ENCODE assay signal across 9 cellular contexts in the genomic region with DNA sequence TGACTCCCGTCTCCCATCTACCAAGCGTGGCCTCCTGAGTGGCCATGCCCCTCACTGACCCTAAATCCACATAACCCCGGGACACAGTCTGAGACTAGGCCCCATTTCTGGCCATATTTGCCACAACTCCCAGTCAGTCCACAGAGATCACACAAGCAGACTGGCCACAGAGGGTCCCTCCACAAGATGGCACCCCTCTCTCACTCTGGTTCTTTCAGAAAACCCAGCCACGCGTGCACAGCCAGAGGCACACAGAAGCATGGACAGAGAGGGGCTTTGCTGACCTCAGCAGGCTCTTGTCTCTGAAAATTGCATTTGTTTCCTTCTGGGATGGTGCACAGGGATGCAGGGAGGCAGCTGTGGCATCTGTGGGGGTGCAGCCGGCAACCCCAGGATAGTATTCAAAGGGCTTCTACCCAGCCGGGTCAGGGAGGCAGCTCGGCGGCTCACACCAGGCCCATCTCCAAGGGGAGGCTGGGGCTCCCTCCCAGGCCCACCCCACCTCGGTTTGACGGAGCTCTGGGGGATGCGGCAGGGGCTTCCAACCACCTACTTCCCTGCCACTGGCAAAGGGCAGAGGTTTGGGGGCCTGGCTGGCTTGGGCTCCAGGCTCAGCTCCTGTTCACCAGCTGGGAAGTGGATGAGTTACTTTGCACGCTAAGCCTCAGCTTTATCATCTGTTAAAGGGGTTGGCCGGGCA. TPM values are rescaled to one million over a fixed set of nuclear protein-coding genes. Genes with fewer than 3 reads are reported as not detected.
DNase-seq lines count a peak whose midpoint lies in the region; ATAC-seq and TF ChIP-seq lines count a peak whose summit lies in the region.
"Had no signal": no experiment of that assay in that cellular context is flagged by ENCODE, and none has a peak within 500 bp of the region (broad histone marks: within the 10 kb centered on the region; RNA-seq: fewer than 3 reads in every experiment).

No MANE protein-coding gene starts in this region.

- H3K4me3 ChIP-seq in heart left ventricle (no peak overlapping the region), vagina (no peak overlapping the region)

- no peaks in the 10 kb centered on the region for H3K27me3 Mint-ChIP-seq in activated CD8-positive, alpha-beta T cell treated with anti-CD3 and anti-CD28 coated beads for 36 hours

- H3K9me3 ChIP-seq in heart left ventricle, result no peaks in the 10 kb centered on the region
- no peaks in the 10 kb centered on the region for H3K9me3 ChIP-seq in vagina

- no peak overlapping the region for H3K4me3 Mint-ChIP-seq in activated CD8-positive, alpha-beta T cell treated with anti-CD3 and anti-CD28 coated beads for 36 hours

- H3K9me3 Mint-ChIP-seq in activated CD8-positive, alpha-beta T cell treated with anti-CD3 and anti-CD28 coated beads for 36 hours, result no peaks in the 10 kb centered on the region

- H3K36me3 ChIP-seq in heart left ventricle (peaks cover 0 to 8% (median 0%) of the 10 kb centered on the region in 9 donors), vagina (no peaks in the 10 kb centered on the region)

- no peak overlapping the region for H3K27ac Mint-ChIP-seq in activated CD8-positive, alpha-beta T cell treated with anti-CD3 and anti-CD28 coated beads for 36 hours

- H3K27me3 ChIP-seq in heart left ventricle, result no peaks in the 10 kb centered on the region
- H3K27me3 ChIP-seq in vagina, result no peaks in the 10 kb centered on the region

- WGBS in heart left ventricle, 4 donors, result 70 to 77% (median 73%) methylated on average over 10 to 14 of the region's 14 CpGs

- POLR2A ChIA-PET in activated CD8-positive, alpha-beta T cell treated with anti-CD3 and anti-CD28 coated beads for 36 hours (lab: Charles Lee), result no interaction called here

- ATAC-seq in activated CD8-positive, alpha-beta T cell treated with anti-CD3 and anti-CD28 coated beads for 36 hours, result peak; percentile 34
- ATAC-seq in heart left ventricle, result peak in 3 of 4 donors; percentile 68 to 82 (median 74)

- H3K4me1 ChIP-seq in heart left ventricle (no peaks in the 10 kb centered on the region), vagina (no peaks in the 10 kb centered on the region)

- no peaks in the 10 kb centered on the region for H3K4me1 Mint-ChIP-seq in activated CD8-positive, alpha-beta T cell treated with anti-CD3 and anti-CD28 coated beads for 36 hours (ENCODE audit: low read depth)

- DNase-seq in DMS153 (lab: John Stamatoyannopoulos, UW) (peak; percentile 3), DMS153 treated with DMSO at 0.1 percent for 48 hours (lab: John Stamatoyannopoulos, UW; ENCODE audit: unreplicated experiment) (no peak), HT1080 (ENCODE audit: low read depth) (peak; percentile 11), heart left ventricle (peak in 2 of 5 donors; percentile 49 to 54), renal cortical epithelial cell (ENCODE audit: low read depth) (peak; percentile 19), vagina (ENCODE audit: extremely low spot score in 2 of 2) (no peak), mesenteric fat pad (ENCODE audit: low spot score) (no peak)
- DNase-seq in activated CD8-positive, alpha-beta T cell treated with anti-CD3 and anti-CD28 coated beads for 36 hours, result peak; percentile 42

- TF ChIP-seq CTCF in activated CD8-positive, alpha-beta T cell treated with anti-CD3 and anti-CD28 coated beads for 36 hours (IDR thresholded peaks at IDR 0.05), result peak; percentile 13
- peak; percentile 32 to 67 (median 56) for TF ChIP-seq CTCF in heart left ventricle (IDR thresholded peaks at IDR 0.05)
- TF ChIP-seq CTCF in vagina (IDR thresholded peaks at IDR 0.05), result peak in 1 of 3 experiments; percentile 53

- no peak for TF ChIP-seq POLR2A in heart left ventricle (IDR thresholded peaks at IDR 0.05)
- no peak for TF ChIP-seq POLR2A in vagina (IDR thresholded peaks at IDR 0.05)

- no peaks in the 10 kb centered on the region for H3K36me3 Mint-ChIP-seq in activated CD8-positive, alpha-beta T cell treated with anti-CD3 and anti-CD28 coated beads for 36 hours (ENCODE audit: low read depth)

- intact Hi-C loops in activated CD8-positive, alpha-beta T cell treated with anti-CD3 and anti-CD28 coated beads for 36 hours (cut with micrococcal nuclease), result no loop called here
- intact Hi-C loops in heart left ventricle (cut with DNase I) (loop anchor here in 4 of 10 donors (5.0 kb wide), 4 partner anchors 143 to 538 kb away; no protein-coding TSS in a partner anchor), vagina (cut with DNase I) (no loop called here)

- H3K27ac ChIP-seq in heart left ventricle (no peak overlapping the region), vagina (no peak overlapping the region)
- H3K27ac ChIP-seq: 22Rv1 had no signal

- CTCF ChIA-PET in activated CD8-positive, alpha-beta T cell treated with anti-CD3 and anti-CD28 coated beads for 36 hours (lab: Charles Lee), result interaction anchor here (0.8 to 1.6 kb wide), 6 partner anchors 8 to 816 kb away, joined by 3 to 4 read pairs (median 3); no protein-coding TSS in a partner anchor

RNA-seq across cellular contexts. Expression of gene DOC2B, which starts 16.8 kb away (rescaled TPM):
- total RNA-seq in HT1080 (2014; rRNA removed; shearing (Covaris generic)), result not detected in 2 replicates
- polyA plus RNA-seq in HT1080 (2015; cell fraction: cytosol; rRNA removed), result 0.01 TPM in 1 of 2 replicates, not detected in the other
- polyA plus RNA-seq in HT1080 (2015; cell fraction: nucleus; rRNA removed), result not detected in 2 replicates
- not detected for total RNA-seq in activated CD8-positive, alpha-beta T cell treated with anti-CD3 and anti-CD28 coated beads for 36 hours
- total RNA-seq in heart left ventricle, result 10 to 100 TPM in 2 of 9 donors, 1 to 10 TPM in 7; 1.7 to 13.0 (median 6.3) TPM
- polyA plus RNA-seq in heart left ventricle, result 1 to 10 TPM; 2.4 to 5.8 TPM
- 2.8 and 77.6 TPM in 2 replicates for total RNA-seq in renal cortical epithelial cell
- total RNA-seq in vagina, result 10.1 TPM
- 41.5 TPM for total RNA-seq in mesenteric fat pad

RNA-seq across cellular contexts. Expression of gene SCGB1C2, which starts 27.3 kb away (rescaled TPM):
- not detected in 2 replicates for total RNA-seq in HT1080 (2014; rRNA removed; shearing (Covaris generic))
- polyA plus RNA-seq in HT1080 (2015; cell fraction: cytosol; rRNA removed), result not detected in 2 replicates
- not detected in 2 replicates for polyA plus RNA-seq in HT1080 (2015; cell fraction: nucleus; rRNA removed)
- total RNA-seq in activated CD8-positive, alpha-beta T cell treated with anti-CD3 and anti-CD28 coated beads for 36 hours, result not detected
- total RNA-seq in heart left ventricle, result not detected
- polyA plus RNA-seq in heart left ventricle, result not detected
- not detected in 2 replicates for total RNA-seq in renal cortical epithelial cell
- total RNA-seq in vagina, result not detected
- total RNA-seq in mesenteric fat pad, result not detected

Comparison
In these comparisons a context has a peak if more than half of its experiments do, and no peak if none do; other contexts are left out.
1. DNase-seq: peak in DMS153 (single experiment), HT1080 (single experiment), activated CD8-positive, alpha-beta T cell treated with anti-CD3 and anti-CD28 coated beads for 36 hours (single experiment) and renal cortical epithelial cell (single experiment); none in DMS153 treated with DMSO at 0.1 percent for 48 hours (single experiment), vagina (0 of 2) and mesenteric fat pad (single experiment).